In genomic region chr17:51060396-51060795, GRCh38 we compare ENCODE assay signal across 20 cellular contexts.
"Had no signal": no experiment of that assay in that cellular context is flagged by ENCODE, and none has a peak within 500 bp of the region (broad histone marks: within the 10 kb centered on the region; RNA-seq: fewer than 3 reads in every experiment).

No MANE protein-coding gene starts in this region.

- DNase-seq: activated CD4-positive, alpha-beta T cell treated with anti-CD3 and anti-CD28 coated beads, Interleukin-2, amount 50 U/mL, for 4 hours; activated effector memory CD4-positive, alpha-beta T cell treated with anti-CD3 and anti-CD28 coated beads, Interleukin-2, amount 50 U/mL, for 16 hours; activated T-cell treated with anti-CD3 and anti-CD28 coated beads, Interleukin-2, amount 50 U/mL, for 72 hours; adrenal gland; foreskin melanocyte; glutamatergic neuron; hypothalamus; islet precursor cell; midbrain; nephron progenitor cell; nucleus accumbens; posterior cingulate gyrus; stimulated activated CD4-positive, alpha-beta T cell treated with anti-CD3 and anti-CD28 coated beads, Interleukin-2, amount 100 ng/mL, for 24 hours had no signal

- H3K36me3 ChIP-seq: adrenal gland had no signal

- FAIRE-seq: TTC549 had no signal

- ATAC-seq: activated T-cell treated with anti-CD3 and anti-CD28 coated beads, Interleukin-2, amount 50 U/mL, for 72 hours; left lobe of liver had no signal

- H3K27ac ChIP-seq: adrenal gland had no signal

- H3K27ac Mint-ChIP-seq: activated naive CD4-positive, alpha-beta T cell treated with anti-CD3 and anti-CD28 coated beads, Interleukin-2, amount 50 U/mL, for 24 hours; activated T-cell treated with anti-CD3 and anti-CD28 coated beads, Interleukin-2, amount 50 U/mL, for 72 hours; nephron progenitor cell; stimulated activated naive CD8-positive, alpha-beta T cell treated with anti-CD3 and anti-CD28 coated beads, Interleukin-15, Interleukin-2, amounts not matched to agents 100 ng/mL and 50 ng/mL, for 24 hours; T-helper 2 cell treated with Interferon-gamma antibody and Interleukin-4, amounts not matched to agents 5 μg/mL and 100 μg/mL, for 36 hours had no signal

- H3K4me3 ChIP-seq: adrenal gland, lung had no signal

- H3K27me3 Mint-ChIP-seq: activated naive CD4-positive, alpha-beta T cell treated with anti-CD3 and anti-CD28 coated beads, Interleukin-2, amount 50 U/mL, for 24 hours; stimulated activated naive CD8-positive, alpha-beta T cell treated with anti-CD3 and anti-CD28 coated beads, Interleukin-15, Interleukin-2, amounts not matched to agents 100 ng/mL and 50 ng/mL, for 24 hours; type B pancreatic cell had no signal

- H3K9me3 Mint-ChIP-seq: activated naive CD4-positive, alpha-beta T cell treated with anti-CD3 and anti-CD28 coated beads, Interleukin-2, amount 50 U/mL, for 24 hours; activated T-cell treated with anti-CD3 and anti-CD28 coated beads, Interleukin-2, amount 50 U/mL, for 72 hours; nephron progenitor cell; stimulated activated naive CD8-positive, alpha-beta T cell treated with anti-CD3 and anti-CD28 coated beads, Interleukin-15, Interleukin-2, amounts not matched to agents 100 ng/mL and 50 ng/mL, for 24 hours; T-helper 2 cell treated with Interferon-gamma antibody and Interleukin-4, amounts not matched to agents 5 μg/mL and 100 μg/mL, for 36 hours; type B pancreatic cell had no signal

- H3K27me3 ChIP-seq: adrenal gland had no signal

- H3K9me3 ChIP-seq: adrenal gland had no signal

- H3K4me3 Mint-ChIP-seq: activated naive CD4-positive, alpha-beta T cell treated with anti-CD3 and anti-CD28 coated beads, Interleukin-2, amount 50 U/mL, for 24 hours; activated T-cell treated with anti-CD3 and anti-CD28 coated beads, Interleukin-2, amount 50 U/mL, for 72 hours; nephron progenitor cell; stimulated activated naive CD8-positive, alpha-beta T cell treated with anti-CD3 and anti-CD28 coated beads, Interleukin-15, Interleukin-2, amounts not matched to agents 100 ng/mL and 50 ng/mL, for 24 hours; T-helper 2 cell treated with Interferon-gamma antibody and Interleukin-4, amounts not matched to agents 5 μg/mL and 100 μg/mL, for 36 hours; type B pancreatic cell had no signal
